8 cellular contexts compared by ENCODE assay signal in genomic region chr3:127473244-127474024, GRCh38.
DNase-seq lines count a peak whose midpoint lies in the region; ATAC-seq, FAIRE-seq and TF ChIP-seq lines count a peak whose summit lies in the region.

No MANE protein-coding gene starts in this region.

- intact Hi-C loops in testis (cut with DNase I; ENCODE audit: low total_unique reads): no loop called here

- TF ChIP-seq POLR2A in A549 (IDR thresholded peaks at IDR 0.05; ENCODE audit: low read length) (no peak), testis (IDR thresholded peaks at IDR 0.05) (no peak)

- no peak overlapping the region for H3K27ac ChIP-seq in A549
- no peak overlapping the region for H3K27ac ChIP-seq in testis

- H3K9me3 ChIP-seq in A549 (no peaks in the 10 kb centered on the region), testis (no peaks in the 10 kb centered on the region)

- no peak; a peak in 1 of 5 replicates for TF ChIP-seq RAD21 in A549 (conservative IDR thresholded peaks at IDR 0.05 in 1 of 2, IDR thresholded peaks at IDR 0.05 in 1 of 2)

- POLR2A ChIA-PET in A549 (lab: Yijun Ruan, JAX): no interaction called here

- ATAC-seq in A549: peak in 1 of 2 experiments; percentile 66; a peak in 3 of 6 replicates

- DNase-seq in A549 (ENCODE audit: low read depth in 1 of 2, low spot score in 1 of 2) (peak; percentile 6 to 12), GM10266 (ENCODE audit: extremely low spot score) (no peak), NCI-H2196 treated with DMSO at 0.1 percent for 48 hours (lab: John Stamatoyannopoulos, UW; ENCODE audit: unreplicated experiment) (peak; percentile 53), germinal center (ENCODE audit: low spot score) (peak; percentile 22), GM03348 (ENCODE audit: low spot score) (no peak), NOMO-1 treated with dmso at 0.1 percent for 144 hours (lab: John Stamatoyannopoulos, UW; ENCODE audit: unreplicated experiment) (no peak), testis (no peak), amniotic stem cell (lab: John Stamatoyannopoulos, UW) (no peak)

- no peak for FAIRE-seq in A549 (lab: Jason Lieb, UNC)

- H3K36me3 ChIP-seq in testis (ENCODE audit: low read depth, missing control alignments): no peaks in the 10 kb centered on the region

- WGBS in A549 (ENCODE audit: missing lambda C conversion rate): 81% methylated on average over 5 of the region's 10 CpGs
- 70 to 72% methylated on average over 8 to 10 of the region's 10 CpGs for WGBS in testis, 2 donors

- CTCF ChIA-PET in A549 (lab: Yijun Ruan, JAX): interaction anchor here (0.9 to 1.6 kb wide), 4 partner anchors 16 to 794 kb away, joined by 3 to 4 read pairs (median 3); no protein-coding TSS in a partner anchor

- H3K27me3 ChIP-seq in testis: no peaks in the 10 kb centered on the region

- no peak for TF ChIP-seq EP300 in A549 (IDR thresholded peaks at IDR 0.05)

- H3K4me1 ChIP-seq in A549 (no peaks in the 10 kb centered on the region), testis (no peaks in the 10 kb centered on the region)

- TF ChIP-seq CTCF in A549 (IDR thresholded peaks at IDR 0.05) (no peak), GM10266 (IDR thresholded peaks at IDR 0.05; ENCODE audit: control insufficient read depth, insufficient read depth, low read depth, missing control alignments) (peak; percentile 40), testis (IDR thresholded peaks at IDR 0.05) (no peak)

- H3K4me3 ChIP-seq in A549 (no peak overlapping the region), testis (no peak overlapping the region)

- no peak overlapping the region for H3K4me2 ChIP-seq in A549

TF ChIP-seq in A549, 52 proteins besides CTCF, POLR2A, EP300 and RAD21:
- TF ChIP-seq HOXB5 (CRISPR knock-in tag; IDR thresholded peaks at IDR 0.05) (no peak), CBX8 (IDR thresholded peaks at IDR 0.05) (no peak), EHMT2 (IDR thresholded peaks at IDR 0.05; ENCODE audit: low read depth) (no peak), JUN (IDR thresholded peaks at IDR 0.05) (no peak), ZFP36 (IDR thresholded peaks at IDR 0.05; ENCODE audit: borderline replicate concordance, partially characterized antibody) (no peak), KDM5A (IDR thresholded peaks at IDR 0.05) (no peak), CBX2 (IDR thresholded peaks at IDR 0.05; ENCODE audit: borderline replicate concordance, low read depth) (no peak), MAFK (IDR thresholded peaks at IDR 0.05; ENCODE audit: partially characterized antibody) (no peak), FOXS1 (CRISPR knock-in tag; IDR thresholded peaks at IDR 0.05) (no peak), FOSL2 (IDR thresholded peaks at IDR 0.05) (no peak), FOSL2 (CRISPR knock-in tag; IDR thresholded peaks at IDR 0.05) (no peak), ZNF302 (CRISPR knock-in tag; IDR thresholded peaks at IDR 0.05) (no peak), HES2 (IDR thresholded peaks at IDR 0.05) (no peak), FOSB (CRISPR knock-in tag; IDR thresholded peaks at IDR 0.05) (no peak), GATA3 (IDR thresholded peaks at IDR 0.05; ENCODE audit: borderline replicate concordance) (no peak), CEBPB (IDR thresholded peaks at IDR 0.05) (no peak), ATOH8 (CRISPR knock-in tag; IDR thresholded peaks at IDR 0.05; ENCODE audit: low read depth) (no peak), REST (IDR thresholded peaks at IDR 0.05) (no peak), E2F6 (IDR thresholded peaks at IDR 0.05; ENCODE audit: borderline replicate concordance, low read depth) (no peak)

Comparison
In these comparisons a context has a peak if more than half of its experiments do, and no peak if none do; other contexts are left out.
1. DNase-seq: peak in A549 (2 of 2), NCI-H2196 treated with DMSO at 0.1 percent for 48 hours (single experiment) and germinal center (single experiment); none in GM10266 (single experiment), GM03348 (single experiment), NOMO-1 treated with dmso at 0.1 percent for 144 hours (single experiment), testis (single experiment) and amniotic stem cell (single experiment).